In the genomic region with DNA sequence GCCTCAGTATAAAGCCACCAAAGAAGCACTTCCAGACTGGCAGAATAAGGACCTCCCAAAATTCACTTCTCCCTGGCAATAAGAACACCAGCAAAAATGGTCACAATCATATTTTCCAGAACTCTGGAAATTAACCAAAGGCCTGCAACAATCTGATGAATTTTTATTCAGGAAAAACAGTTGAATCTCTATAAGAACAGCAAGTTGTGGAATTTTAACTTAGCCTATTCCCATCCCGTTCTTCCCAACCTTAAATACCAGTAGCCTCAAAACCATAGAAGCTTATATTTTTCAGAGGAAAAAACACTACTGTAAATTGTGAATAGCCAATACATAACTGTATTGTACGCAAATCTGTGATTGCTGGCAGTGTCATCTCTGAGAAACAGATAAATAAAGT, we compare ENCODE assay signal across 31 cellular contexts.
"Had no signal": no experiment of that assay in that cellular context is flagged by ENCODE, and none has a peak within 500 bp of the region (broad histone marks: within the 10 kb centered on the region; RNA-seq: fewer than 3 reads in every experiment).

No MANE protein-coding gene starts in this region.

- H3K9ac ChIP-seq: parathyroid adenoma had no signal

- H3K4me3 ChIP-seq: ovary, psoas muscle, right lobe of liver, sigmoid colon, skin epidermis, smooth muscle cell, stomach, thoracic aorta, thyroid gland, tibial nerve, upper lobe of left lung, vagina had no signal

- H3K4me2 ChIP-seq: smooth muscle cell had no signal

- H3K4me1 Mint-ChIP-seq: naive thymus-derived CD4-positive, alpha-beta T cell; natural killer cell; stimulated activated effector memory CD8-positive, alpha-beta T cell treated with anti-CD3 and anti-CD28 coated beads, Interleukin-12 subunit alpha, Interleukin-12 subunit beta, amount 100 ng/mL, for 72 hours; stimulated activated naive B cell treated with anti-CD40 and anti-IgM and Interleukin-4, amounts not matched to agents 10 μg/mL and 1 μg/mL and 100 μg/mL, for 72 hours had no signal

- H3K27me3 Mint-ChIP-seq: progenitor cell of endocrine pancreas; stimulated activated naive B cell treated with anti-CD40 and anti-IgM and Interleukin-4, amounts not matched to agents 10 μg/mL and 1 μg/mL and 100 μg/mL, for 72 hours; stimulated activated naive CD8-positive, alpha-beta T cell treated with anti-CD3 and anti-CD28 coated beads, Interleukin-15, Interleukin-2, amounts not matched to agents 100 ng/mL and 50 ng/mL, for 24 hours had no signal

- H3K4me1 ChIP-seq: parathyroid adenoma, right lobe of liver, sigmoid colon, stomach, thyroid gland, tibial nerve, upper lobe of left lung, vagina had no signal

- H3K27ac Mint-ChIP-seq: naive thymus-derived CD4-positive, alpha-beta T cell; natural killer cell; nephron; progenitor cell of endocrine pancreas; stimulated activated effector memory CD8-positive, alpha-beta T cell treated with anti-CD3 and anti-CD28 coated beads, Interleukin-12 subunit alpha, Interleukin-12 subunit beta, amount 100 ng/mL, for 72 hours; stimulated activated naive B cell treated with anti-CD40 and anti-IgM and Interleukin-4, amounts not matched to agents 10 μg/mL and 1 μg/mL and 100 μg/mL, for 72 hours; stimulated activated naive CD8-positive, alpha-beta T cell treated with anti-CD3 and anti-CD28 coated beads, Interleukin-15, Interleukin-2, amounts not matched to agents 100 ng/mL and 50 ng/mL, for 24 hours had no signal

- DNase-seq: naive thymus-derived CD4-positive, alpha-beta T cell; natural killer cell; occipital lobe; ovary; posterior cingulate gyrus; psoas muscle; right cardiac atrium; right lobe of liver; sigmoid colon; stimulated activated CD4-positive, alpha-beta T cell treated with anti-CD3 and anti-CD28 coated beads, Interleukin-15, amount 100 ng/mL, for 24 hours; stimulated activated CD4-positive, alpha-beta T cell treated with anti-CD3 and anti-CD28 coated beads, Interleukin-2, amount 100 ng/mL, for 24 hours; stimulated activated CD4-positive, alpha-beta T cell treated with anti-CD3 and anti-CD28 coated beads, Interleukin-2, amount 100 ng/mL, for 48 hours; stimulated activated CD4-positive, alpha-beta T cell treated with anti-CD3 and anti-CD28 coated beads, Interleukin-4, amount 100 ng/mL, for 24 hours; stimulated activated naive B cell treated with anti-CD40 and anti-IgM and Interleukin-4, amounts not matched to agents 10 μg/mL and 1 μg/mL and 100 μg/mL, for 72 hours; stimulated activated naive CD4-positive, alpha-beta T cell treated with Interleukin-2 at 50 U/mL for 16 hours; stomach; thyroid gland; trophoblast cell; upper lobe of left lung had no signal

- H2AFZ ChIP-seq: parathyroid adenoma had no signal

- H3K36me3 Mint-ChIP-seq: naive thymus-derived CD4-positive, alpha-beta T cell; natural killer cell; stimulated activated effector memory CD8-positive, alpha-beta T cell treated with anti-CD3 and anti-CD28 coated beads, Interleukin-12 subunit alpha, Interleukin-12 subunit beta, amount 100 ng/mL, for 72 hours; stimulated activated naive B cell treated with anti-CD40 and anti-IgM and Interleukin-4, amounts not matched to agents 10 μg/mL and 1 μg/mL and 100 μg/mL, for 72 hours had no signal

- H3K4me3 Mint-ChIP-seq: naive thymus-derived CD4-positive, alpha-beta T cell; natural killer cell; nephron; neural crest cell; stimulated activated effector memory CD8-positive, alpha-beta T cell treated with anti-CD3 and anti-CD28 coated beads, Interleukin-12 subunit alpha, Interleukin-12 subunit beta, amount 100 ng/mL, for 72 hours; stimulated activated naive B cell treated with anti-CD40 and anti-IgM and Interleukin-4, amounts not matched to agents 10 μg/mL and 1 μg/mL and 100 μg/mL, for 72 hours; stimulated activated naive CD8-positive, alpha-beta T cell treated with anti-CD3 and anti-CD28 coated beads, Interleukin-15, Interleukin-2, amounts not matched to agents 100 ng/mL and 50 ng/mL, for 24 hours had no signal

- ATAC-seq: naive thymus-derived CD4-positive, alpha-beta T cell; natural killer cell; right cardiac atrium; right lobe of liver; stimulated activated effector memory CD8-positive, alpha-beta T cell treated with anti-CD3 and anti-CD28 coated beads, Interleukin-12 subunit alpha, Interleukin-12 subunit beta, amount 100 ng/mL, for 72 hours; stimulated activated naive B cell treated with anti-CD40 and anti-IgM and Interleukin-4, amounts not matched to agents 10 μg/mL and 1 μg/mL and 100 μg/mL, for 72 hours had no signal

- H3K9me3 Mint-ChIP-seq: stimulated activated effector memory CD8-positive, alpha-beta T cell treated with anti-CD3 and anti-CD28 coated beads, Interleukin-12 subunit alpha, Interleukin-12 subunit beta, amount 100 ng/mL, for 72 hours had no signal

- H3K36me3 ChIP-seq: ovary, right lobe of liver, sigmoid colon, stomach, thoracic aorta, thyroid gland, tibial nerve, upper lobe of left lung, vagina had no signal

- H3K27ac ChIP-seq: ovary, parathyroid adenoma, right lobe of liver, sigmoid colon, skin epidermis, stomach, thoracic aorta, thyroid gland, tibial nerve, upper lobe of left lung, vagina had no signal

- H3K79me2 ChIP-seq: parathyroid adenoma had no signal

- H3K9me3 ChIP-seq: ovary, right lobe of liver, sigmoid colon, thoracic aorta, thyroid gland, upper lobe of left lung, vagina had no signal

- H3K27me3 ChIP-seq: ovary, sigmoid colon, stomach, thyroid gland, tibial nerve, upper lobe of left lung, vagina had no signal

- FAIRE-seq: urothelium cell line had no signal
